ENCODE assay signal across 19 cellular contexts in the genomic region with DNA sequence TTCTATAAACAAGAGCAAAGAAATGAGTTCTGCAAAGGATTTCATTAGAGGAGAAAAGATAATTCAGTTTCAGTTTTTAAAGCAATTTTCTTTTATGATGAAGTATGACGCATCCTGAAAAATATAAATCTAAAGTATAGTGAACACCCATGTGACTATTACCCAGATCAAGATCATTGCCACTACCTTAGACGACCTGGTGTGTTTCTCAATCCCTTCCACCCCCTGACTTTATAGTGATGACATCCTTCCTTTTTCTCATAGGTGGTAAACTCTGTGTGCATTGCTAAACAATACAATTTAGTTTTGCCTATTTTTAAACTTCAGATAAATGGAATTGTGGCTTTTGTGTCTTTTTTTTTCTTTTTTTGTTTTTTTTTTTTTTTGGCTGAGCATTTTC. TPM values are rescaled to one million over a fixed set of nuclear protein-coding genes. Genes with fewer than 3 reads are reported as not detected.
DNase-seq lines count a peak whose midpoint lies in the region; ATAC-seq, FAIRE-seq and TF ChIP-seq lines count a peak whose summit lies in the region.
"Had no signal": no experiment of that assay in that cellular context is flagged by ENCODE, and none has a peak within 500 bp of the region (broad histone marks: within the 10 kb centered on the region; RNA-seq: fewer than 3 reads in every experiment).

No MANE protein-coding gene starts in this region.

- H3K27ac Mint-ChIP-seq in CD14-positive monocyte (peak overlapping the region in 6 of 7 donors; percentile 37 to 69 (median 47)), T-helper 17 cell (peak overlapping the region; percentile 74)
- peak overlapping the region; percentile 16 to 60 (median 38) for H3K27ac Mint-ChIP-seq in CD8-positive, alpha-beta memory T cell
- H3K27ac Mint-ChIP-seq: B cell, IgD-negative memory B cell had no signal

- no peak overlapping the region for H3K27ac ChIP-seq in CD8-positive, alpha-beta memory T cell (ENCODE audit: low read depth, low read length)
- H3K27ac ChIP-seq: dorsolateral prefrontal cortex, left ventricle myocardium inferior had no signal

- H3K27me3 Mint-ChIP-seq in CD14-positive monocyte (ENCODE audit: low read depth in 3 of 3) (no peaks in the 10 kb centered on the region), T-helper 17 cell (no peaks in the 10 kb centered on the region)
- no peaks in the 10 kb centered on the region for H3K27me3 Mint-ChIP-seq in CD8-positive, alpha-beta memory T cell
- H3K27me3 Mint-ChIP-seq: B cell, brain, IgD-negative memory B cell had no signal

- FAIRE-seq in HTR-8/SVneo (lab: Jason Lieb, UNC): no peak

- in situ Hi-C loops in GM13976 (cut with MboI; ENCODE audit: low sequenced_read_pairs, unreplicated experiment): no loop called here

- POLR2A ChIA-PET in CD8-positive, alpha-beta memory T cell (lab: Charles Lee): no interaction called here

- no peaks in the 10 kb centered on the region for H3K36me3 ChIP-seq in CD8-positive, alpha-beta memory T cell (ENCODE audit: insufficient read depth, low read length)
- H3K36me3 ChIP-seq: left ventricle myocardium inferior had no signal

- H3K4me1 Mint-ChIP-seq in CD14-positive monocyte (peaks cover 85% of the 10 kb centered on the region), T-helper 17 cell (peaks cover 56% of the 10 kb centered on the region)
- H3K4me1 Mint-ChIP-seq in CD8-positive, alpha-beta memory T cell: peaks cover 89 to 95% (median 95%) of the 10 kb centered on the region in 3 donors

- ATAC-seq in T-helper 17 cell (peak; percentile 72), GM19328 (IDR thresholded peaks at IDR 0.05; ENCODE audit: unreplicated experiment) (no peak)

- no peaks in the 10 kb centered on the region for H3K9me3 ChIP-seq in CD8-positive, alpha-beta memory T cell (ENCODE audit: low read length)
- H3K9me3 ChIP-seq in T-helper 17 cell (ENCODE audit: control insufficient read depth, low read length, poor library complexity, severe bottlenecking): no peaks in the 10 kb centered on the region
- H3K9me3 ChIP-seq: left ventricle myocardium inferior had no signal

- H3K4me3 Mint-ChIP-seq in CD14-positive monocyte: no peak overlapping the region
- H3K4me3 Mint-ChIP-seq in CD8-positive, alpha-beta memory T cell: peak overlapping the region in 5 of 7 donors; percentile 3 to 54 (median 11)
- H3K4me3 Mint-ChIP-seq in T-helper 17 cell: no peak overlapping the region
- H3K4me3 Mint-ChIP-seq: activated T-helper 1 cell treated with anti-CD3 and anti-CD28 coated beads, Interleukin-12 subunit alpha, Interleukin-12 subunit beta, Interleukin-2, Interleukin-4 antibody, amounts not matched to agents 30 ng/mL and 10 ng/mL and 1 ng/mL, durations not matched to agents 14 hours and 24 hours and 36 hours; B cell; IgD-negative memory B cell had no signal

- H3K36me3 Mint-ChIP-seq in CD14-positive monocyte: peaks cover 8 to 9% of the 10 kb centered on the region in 2 donors
- H3K36me3 Mint-ChIP-seq in CD8-positive, alpha-beta memory T cell: peaks cover 0 to 11% (median 3%) of the 10 kb centered on the region in 3 donors
- H3K36me3 Mint-ChIP-seq in T-helper 17 cell (ENCODE audit: low read depth): no peaks in the 10 kb centered on the region

- CTCF ChIA-PET in CD8-positive, alpha-beta memory T cell (lab: Charles Lee): no interaction called here

- TF ChIP-seq CTCF in CD14-positive monocyte (IDR thresholded peaks at IDR 0.05): no peak
- no peak for TF ChIP-seq CTCF in fibroblast of villous mesenchyme (IDR thresholded peaks at IDR 0.05; ENCODE audit: insufficient read depth, low read depth, low read length)
- TF ChIP-seq CTCF in GM13976 (IDR thresholded peaks at IDR 0.05; ENCODE audit: borderline replicate concordance, control extremely low read depth, extremely low read depth, insufficient read depth, missing control alignments): no peak

- H3K4me3 ChIP-seq in CD8-positive, alpha-beta memory T cell (ENCODE audit: low read length): no peak overlapping the region
- no peak overlapping the region for H3K4me3 ChIP-seq in fibroblast of villous mesenchyme (ENCODE audit: low read depth, low read length)
- H3K4me3 ChIP-seq: dorsolateral prefrontal cortex, left ventricle myocardium inferior had no signal

- no peaks in the 10 kb centered on the region for H3K9me3 Mint-ChIP-seq in CD14-positive monocyte
- no peaks in the 10 kb centered on the region for H3K9me3 Mint-ChIP-seq in CD8-positive, alpha-beta memory T cell
- H3K9me3 Mint-ChIP-seq: activated T-helper 1 cell treated with anti-CD3 and anti-CD28 coated beads, Interleukin-12 subunit alpha, Interleukin-12 subunit beta, Interleukin-2, Interleukin-4 antibody, amounts not matched to agents 30 ng/mL and 10 ng/mL and 1 ng/mL, durations not matched to agents 14 hours and 24 hours and 36 hours had no signal

- H3K4me1 ChIP-seq in CD8-positive, alpha-beta memory T cell (ENCODE audit: insufficient read depth, low read length): peaks cover 72% of the 10 kb centered on the region

- no peak for DNase-seq in CD14-positive monocyte (ENCODE audit: low spot score)
- peak in 1 of 5 donors; percentile 34 for DNase-seq in CD8-positive, alpha-beta memory T cell
- no peak for DNase-seq in T-helper 17 cell
- DNase-seq in fibroblast of villous mesenchyme (ENCODE audit: low read depth): peak; percentile 50
- DNase-seq in GM13976 (ENCODE audit: low spot score): no peak
- DNase-seq in activated CD8-positive, alpha-beta memory T cell treated with anti-CD3 and anti-CD28 coated beads for 24 hours: no peak
- no peak for DNase-seq in HTR-8/SVneo (ENCODE audit: insufficient read length, low spot score)
- DNase-seq: DMS79, dorsolateral prefrontal cortex, H7, left ventricle myocardium inferior, NCI-H1417, NCI-H226, SW 1271 had no signal

- no peaks in the 10 kb centered on the region for H3K27me3 ChIP-seq in CD8-positive, alpha-beta memory T cell (ENCODE audit: insufficient read depth, low read length, poor library complexity, severe bottlenecking)
- H3K27me3 ChIP-seq: dorsolateral prefrontal cortex had no signal

- intact Hi-C loops in CD14-positive monocyte (cut with micrococcal nuclease): loop anchor here in 1 of 2 donors (10.0 kb wide), 1 partner anchor 896 kb away; no protein-coding TSS in a partner anchor

RNA-seq across cellular contexts. Expression of a gene that starts 8.4 kb away (rescaled TPM):
- 10 to 100 TPM; 86.3 to 97.0 TPM for polyA plus RNA-seq in CD14-positive monocyte
- total RNA-seq in CD8-positive, alpha-beta memory T cell: 100 to 1,000 TPM; 107 to 116 TPM
- polyA plus RNA-seq in CD8-positive, alpha-beta memory T cell: 137 TPM
- total RNA-seq in T-helper 17 cell (100 to 1,000 TPM; 125 to 151 TPM), fibroblast of villous mesenchyme (187 and 244 TPM in 2 replicates)

Comparison
In these comparisons a context has a peak if more than half of its experiments do, and no peak if none do; other contexts are left out.
1. H3K4me3 Mint-ChIP-seq: peak in CD8-positive, alpha-beta memory T cell (5 of 7); none in CD14-positive monocyte (0 of 2) and T-helper 17 cell (single experiment).
2. Peak in every context shown above with its lines, with median percentiles within 50 percentile points of each other: H3K27ac Mint-ChIP-seq.